ENCODE assay signal across 2 cellular contexts in genomic region chr20:17716331-17716730, GRCh38.
TF ChIP-seq lines count a peak whose summit lies in the region.

No MANE protein-coding gene starts in this region.

TF ChIP-seq in HepG2, 621 proteins besides CTCF, POLR2A, EP300 and RAD21:
- TF ChIP-seq PCBP1 (IDR thresholded peaks at IDR 0.05; ENCODE audit: borderline replicate concordance, low read depth, low read length) (no peak), TP53 (CRISPR knock-in tag; conservative IDR thresholded peaks at IDR 0.05) (no peak), ZNF709 (CRISPR knock-in tag; IDR thresholded peaks at IDR 0.05) (no peak), ZNF263 (CRISPR knock-in tag; IDR thresholded peaks at IDR 0.05) (no peak), PREB (CRISPR knock-in tag; IDR thresholded peaks at IDR 0.05) (no peak), TARDBP (CRISPR knock-in tag; IDR thresholded peaks at IDR 0.05) (no peak), MTF2 (CRISPR knock-in tag; IDR thresholded peaks at IDR 0.05; ENCODE audit: borderline replicate concordance) (no peak), UBTF (CRISPR knock-in tag; IDR thresholded peaks at IDR 0.05) (no peak), THAP8 (CRISPR knock-in tag; IDR thresholded peaks at IDR 0.05; ENCODE audit: borderline replicate concordance) (no peak), ZNF362 (CRISPR knock-in tag; IDR thresholded peaks at IDR 0.05; ENCODE audit: borderline replicate concordance) (no peak), ZNF34 (CRISPR knock-in tag; IDR thresholded peaks at IDR 0.05; ENCODE audit: borderline replicate concordance) (no peak), TIGD3 (CRISPR knock-in tag; IDR thresholded peaks at IDR 0.05; ENCODE audit: borderline replicate concordance) (no peak), ZNF720 (CRISPR knock-in tag; IDR thresholded peaks at IDR 0.05) (no peak)

TF ChIP-seq in SK-N-SH treated with all-trans-retinoic acid at 6 μM for 48 hours, 23 proteins besides CTCF, POLR2A, EP300 and RAD21:
- TF ChIP-seq ZC3H10 (CRISPR knock-in tag; IDR thresholded peaks at IDR 0.05) (no peak), ZNF565 (CRISPR knock-in tag; conservative IDR thresholded peaks at IDR 0.05; ENCODE audit: low read depth) (no peak), ESRRG (CRISPR knock-in tag; IDR thresholded peaks at IDR 0.05) (no peak), CREB5 (CRISPR knock-in tag; IDR thresholded peaks at IDR 0.05; ENCODE audit: low read depth) (no peak), ZFP3 (CRISPR knock-in tag; IDR thresholded peaks at IDR 0.05) (no peak), BACH2 (CRISPR knock-in tag; IDR thresholded peaks at IDR 0.05; ENCODE audit: borderline replicate concordance) (no peak), ZNF8 (CRISPR knock-in tag; IDR thresholded peaks at IDR 0.05) (no peak), PATZ1 (CRISPR knock-in tag; IDR thresholded peaks at IDR 0.05; ENCODE audit: borderline replicate concordance) (no peak), PPARA (CRISPR knock-in tag; IDR thresholded peaks at IDR 0.05; ENCODE audit: borderline replicate concordance) (no peak), RARB (CRISPR knock-in tag; IDR thresholded peaks at IDR 0.05) (no peak), TCF4 (CRISPR knock-in tag; IDR thresholded peaks at IDR 0.05; ENCODE audit: borderline replicate concordance) (no peak), POU6F1 (CRISPR knock-in tag; IDR thresholded peaks at IDR 0.05; ENCODE audit: borderline replicate concordance, low read depth) (no peak), TOX (CRISPR knock-in tag; IDR thresholded peaks at IDR 0.05; ENCODE audit: borderline replicate concordance) (no peak), GLIS3 (CRISPR knock-in tag; IDR thresholded peaks at IDR 0.05) (no peak), OSR1 (CRISPR knock-in tag; IDR thresholded peaks at IDR 0.05) (no peak), ISL1 (CRISPR knock-in tag; IDR thresholded peaks at IDR 0.05) (no peak)
TF ChIP-seq in SK-N-SH treated with all-trans-retinoic acid at 6 μM for 48 hours: peak in this region for 0.
